ENCODE assay signal across 9 cellular contexts in genomic region chr16:68234188-68235104, GRCh38. TPM values are rescaled to one million over a fixed set of nuclear protein-coding genes. Genes with fewer than 3 reads are reported as not detected.
DNase-seq lines count a peak whose midpoint lies in the region; ATAC-seq and TF ChIP-seq lines count a peak whose summit lies in the region.
"Had no signal": no experiment of that assay in that cellular context is flagged by ENCODE, and none has a peak within 500 bp of the region (broad histone marks: within the 10 kb centered on the region; RNA-seq: fewer than 3 reads in every experiment).

No MANE protein-coding gene starts in this region.

- peaks cover 2% of the 10 kb centered on the region for H3K36me3 Mint-ChIP-seq in IgD-negative memory B cell
- peaks cover 2% of the 10 kb centered on the region for H3K36me3 Mint-ChIP-seq in activated naive CD8-positive, alpha-beta T cell treated with anti-CD3 and anti-CD28 coated beads, Interleukin-2, amount 10 ng/mL, durations not matched to agents 7 days and 5 days

- no peak for ATAC-seq in activated naive CD8-positive, alpha-beta T cell treated with anti-CD3 and anti-CD28 coated beads, Interleukin-2, amount 10 ng/mL, durations not matched to agents 7 days and 5 days (ENCODE audit: low read depth)
- ATAC-seq in lung (ENCODE audit: insufficient read depth, low FRiP score): peak; percentile 20
- no peak for ATAC-seq in HG03280 (IDR thresholded peaks at IDR 0.05; ENCODE audit: unreplicated experiment)
- no peak for ATAC-seq in GM18861 (IDR thresholded peaks at IDR 0.05; ENCODE audit: unreplicated experiment)
- no peak for ATAC-seq in HG02588 (IDR thresholded peaks at IDR 0.05; ENCODE audit: unreplicated experiment)

- DNase-seq in activated naive CD8-positive, alpha-beta T cell treated with anti-CD3 and anti-CD28 coated beads, Interleukin-2, amount 10 ng/mL, durations not matched to agents 7 days and 5 days: no peak
- DNase-seq in lung (ENCODE audit: low spot score) (peak; percentile 97), GM20000 (ENCODE audit: low spot score) (no peak)
- DNase-seq: caudate nucleus had no signal

- peaks cover 20 to 29% (median 22%) of the 10 kb centered on the region in 3 donors for H3K4me1 Mint-ChIP-seq in IgD-negative memory B cell
- peaks cover 25% of the 10 kb centered on the region for H3K4me1 Mint-ChIP-seq in activated naive CD8-positive, alpha-beta T cell treated with anti-CD3 and anti-CD28 coated beads, Interleukin-2, amount 10 ng/mL, durations not matched to agents 7 days and 5 days

- H3K4me1 ChIP-seq in BLaER1 (peaks cover 51% of the 10 kb centered on the region), lung (ENCODE audit: control insufficient read depth in 2 of 2, insufficient read depth in 2 of 2, low read length in 2 of 2) (peaks cover 10 to 13% of the 10 kb centered on the region in 2 donors)

- H3K9me3 Mint-ChIP-seq in IgD-negative memory B cell: no peaks in the 10 kb centered on the region
- H3K9me3 Mint-ChIP-seq in activated naive CD8-positive, alpha-beta T cell treated with anti-CD3 and anti-CD28 coated beads, Interleukin-2, amount 10 ng/mL, durations not matched to agents 7 days and 5 days: no peaks in the 10 kb centered on the region

- H3K9me3 ChIP-seq in BLaER1: peaks cover 9% of the 10 kb centered on the region; the same call in 1 of the 2 replicates
- H3K9me3 ChIP-seq in lung (ENCODE audit: control insufficient read depth in 2 of 2, insufficient read depth in 1 of 2, low read length in 1 of 2): no peaks in the 10 kb centered on the region

- WGBS in lung, 2 donors: 47 to 60% methylated on average over 13 of the region's 13 CpGs

- H3K36me3 ChIP-seq in BLaER1 (peaks cover 27% of the 10 kb centered on the region), lung (ENCODE audit: control insufficient read depth in 2 of 2, insufficient read depth in 2 of 2, low read length in 2 of 2) (peaks cover 0 to 18% of the 10 kb centered on the region in 2 donors)

- peak overlapping the region; percentile 23 to 91 (median 74) for H3K4me3 Mint-ChIP-seq in IgD-negative memory B cell
- H3K4me3 Mint-ChIP-seq in activated naive CD8-positive, alpha-beta T cell treated with anti-CD3 and anti-CD28 coated beads, Interleukin-2, amount 10 ng/mL, durations not matched to agents 7 days and 5 days: no peak overlapping the region

- H3K27ac ChIP-seq in BLaER1 (peak overlapping the region; percentile 53), lung (ENCODE audit: low read depth in 1 of 2, low read length in 1 of 2) (peak overlapping the region in 1 of 2 donors; percentile 92)

- TF ChIP-seq CTCF in lung (IDR thresholded peaks at IDR 0.05; ENCODE audit: control extremely low read depth, extremely low read depth) (no peak), GM20000 (IDR thresholded peaks at IDR 0.05; ENCODE audit: extremely low read depth, missing control alignments) (no peak)

- peaks cover 1% of the 10 kb centered on the region for H3K27me3 Mint-ChIP-seq in IgD-negative memory B cell
- H3K27me3 Mint-ChIP-seq in activated naive CD8-positive, alpha-beta T cell treated with anti-CD3 and anti-CD28 coated beads, Interleukin-2, amount 10 ng/mL, durations not matched to agents 7 days and 5 days: no peaks in the 10 kb centered on the region

- H3K4me3 ChIP-seq in BLaER1: no peak overlapping the region
- H3K4me3 ChIP-seq in lung: peak overlapping the region; percentile 60

- peak overlapping the region in 2 of 3 donors; percentile 80 to 84 for H3K27ac Mint-ChIP-seq in IgD-negative memory B cell
- peak overlapping the region; percentile 66 for H3K27ac Mint-ChIP-seq in activated naive CD8-positive, alpha-beta T cell treated with anti-CD3 and anti-CD28 coated beads, Interleukin-2, amount 10 ng/mL, durations not matched to agents 7 days and 5 days

- peak overlapping the region; percentile 81 for H3K4me2 ChIP-seq in BLaER1

- POLR2A ChIA-PET in activated naive CD8-positive, alpha-beta T cell treated with anti-CD3 and anti-CD28 coated beads, Interleukin-2, amount 10 ng/mL, durations not matched to agents 7 days and 5 days (lab: Charles Lee): interaction anchor here (1.1 kb wide), 2 partner anchors 10 to 11 kb away, joined by 3 read pairs; partner anchors contain the start of gene PLA2G15

- 0 out of 2 replicates have a peak overlapping the region, but pooled peaks have one; percentile 10 for H3K9ac ChIP-seq in BLaER1

- H4K20me1 ChIP-seq in BLaER1: peaks cover 20% of the 10 kb centered on the region

- H3K27me3 ChIP-seq in BLaER1 (no peaks in the 10 kb centered on the region), lung (ENCODE audit: control insufficient read depth, insufficient read depth) (no peaks in the 10 kb centered on the region)

RNA-seq across cellular contexts. Expression of gene ESRP2, which starts 1.5 kb away (rescaled TPM):
- polyA plus RNA-seq in IgD-negative memory B cell (0.48 TPM), lung (10 to 100 TPM; 22.5 to 34.8 TPM)
- total RNA-seq in activated naive CD8-positive, alpha-beta T cell treated with anti-CD3 and anti-CD28 coated beads, Interleukin-2, amount 10 ng/mL, durations not matched to agents 7 days and 5 days: under 1 TPM in 1 of 2 experiments, not detected in 1; 0.86 TPM
- total RNA-seq in lung: 10 to 100 TPM; 43.8 to 65.5 TPM

RNA-seq across cellular contexts. Expression of gene PLA2G15, which starts 10.7 kb away (rescaled TPM):
- 8.2 TPM for polyA plus RNA-seq in IgD-negative memory B cell
- 10 to 100 TPM; 10.8 to 12.5 TPM for total RNA-seq in activated naive CD8-positive, alpha-beta T cell treated with anti-CD3 and anti-CD28 coated beads, Interleukin-2, amount 10 ng/mL, durations not matched to agents 7 days and 5 days
- total RNA-seq in lung: 10 to 100 TPM; 15.6 to 42.4 TPM
- polyA plus RNA-seq in lung: 10 to 100 TPM; 11.0 to 23.7 TPM

RNA-seq across cellular contexts. Expression of gene SLC7A6, which starts 29.9 kb away (rescaled TPM):
- polyA plus RNA-seq in IgD-negative memory B cell (13.8 TPM), lung (10 to 100 TPM in 1 of 2 donors, 1 to 10 TPM in 1; 8.9 to 14.2 TPM)
- 100 to 1,000 TPM; 110 to 113 TPM for total RNA-seq in activated naive CD8-positive, alpha-beta T cell treated with anti-CD3 and anti-CD28 coated beads, Interleukin-2, amount 10 ng/mL, durations not matched to agents 7 days and 5 days
- 10 to 100 TPM; 25.8 to 36.2 TPM for total RNA-seq in lung

Comparison
In these comparisons a context has a peak if more than half of its experiments do, and no peak if none do; other contexts are left out.
1. RNA of gene ESRP2, which starts 1.5 kb away (total RNA-seq): 43.8 to 65.5 TPM in lung; 0.86 TPM in activated naive CD8-positive, alpha-beta T cell treated with anti-CD3 and anti-CD28 coated beads, Interleukin-2, amount 10 ng/mL, durations not matched to agents 7 days and 5 days; every median in the first group is over 10 times any median in the second.